8 cellular contexts compared by ENCODE assay signal in genomic region chr19:13880059-13880672, GRCh38. TPM values are rescaled to one million over a fixed set of nuclear protein-coding genes. Genes with fewer than 3 reads are reported as not detected.
DNase-seq lines count a peak whose midpoint lies in the region; ATAC-seq and TF ChIP-seq lines count a peak whose summit lies in the region.

No MANE protein-coding gene starts in this region.

- H3K4me1 ChIP-seq in testis = peaks cover 49% of the 10 kb centered on the region

- WGBS in testis, 2 donors = 12 to 21% methylated on average over 12 to 30 of the region's 30 CpGs

- H3K27me3 Mint-ChIP-seq in HFFc6 (ENCODE audit: insufficient read depth) = no peaks in the 10 kb centered on the region; the same call in none of the 2 replicates

- H3K27ac Mint-ChIP-seq in HFFc6 = peak overlapping the region; percentile 87

- H3K27ac ChIP-seq in testis = peak overlapping the region; percentile 76 to 87

- H3K36me3 Mint-ChIP-seq in HFFc6 (ENCODE audit: low read depth) = no peaks in the 10 kb centered on the region

- H3K4me3 ChIP-seq in NB4 (ENCODE audit: low read depth, low read length) (no peak overlapping the region), testis (no peak overlapping the region)

- DNase-seq in GM04504 (ENCODE audit: low read depth) = peak; percentile 93
- DNase-seq in HFFc6 = peak; percentile 92
- DNase-seq in NB4 (ENCODE audit: low read depth) = peak; percentile 95
- peak; percentile 83 for DNase-seq in SK-N-DZ (ENCODE audit: low spot score)
- peak; percentile 99 for DNase-seq in activated naive CD4-positive, alpha-beta T cell treated with anti-CD3 and anti-CD28 coated beads, Interleukin-2, amount 50 U/mL, for 16 hours
- peak; percentile 93 for DNase-seq in globus pallidus (ENCODE audit: low spot score)
- DNase-seq in omental fat pad (ENCODE audit: low spot score) = peak; percentile 97
- DNase-seq in testis = peak; percentile 98

- no peaks in the 10 kb centered on the region for H3K27me3 ChIP-seq in testis

- peak overlapping the region; percentile 64 for H3K4me3 Mint-ChIP-seq in HFFc6

- H3K36me3 ChIP-seq in testis (ENCODE audit: low read depth, missing control alignments) = no peaks in the 10 kb centered on the region

- TF ChIP-seq CTCF in HFFc6 (IDR thresholded peaks at IDR 0.05) = peak; percentile 100
- peak; percentile 94 for TF ChIP-seq CTCF in NB4 (IDR thresholded peaks at IDR 0.05; ENCODE audit: low read depth, low read length)
- peak in 2 of 3 donors; percentile 98 for TF ChIP-seq CTCF in omental fat pad (IDR thresholded peaks at IDR 0.05)
- peak; percentile 95 to 99 (median 99) for TF ChIP-seq CTCF in testis (IDR thresholded peaks at IDR 0.05)

- intact Hi-C loops in testis (cut with DNase I; ENCODE audit: low total_unique reads) = loop anchor here (10.0 kb wide), 1 partner anchor 195 kb away; the partner anchor contains the start of gene MISP3

- peak; percentile 97 for ATAC-seq in omental fat pad (ENCODE audit: low FRiP score)

- no peak for TF ChIP-seq POLR2A in NB4 (IDR thresholded peaks at IDR 0.05; ENCODE audit: extremely low read depth, insufficient read length)
- TF ChIP-seq POLR2A in testis (IDR thresholded peaks at IDR 0.05) = no peak

- H3K9me3 Mint-ChIP-seq in HFFc6 = no peaks in the 10 kb centered on the region

- no peaks in the 10 kb centered on the region for H3K9me3 ChIP-seq in testis

- peaks cover 20% of the 10 kb centered on the region for H3K4me1 Mint-ChIP-seq in HFFc6 (ENCODE audit: low read depth)

RNA-seq across cellular contexts. Expression of gene NANOS3, which starts 3.2 kb away (rescaled TPM):
- 1 to 10 TPM in 5 of 6 experiments, under 1 TPM in 1; 0.91 to 1.7 (median 1.4) TPM for total RNA-seq in HFFc6 (2021; fragmentation: NEBNext Ultra II Directional; extraction: Animal tissue kit (Norgen Biotek cat#: 25700))
- 0.72 and 0.95 TPM in 2 replicates for polyA plus RNA-seq in SK-N-DZ (2014; cell fraction: cytosol; rRNA removed)
- 14.5 and 24.4 TPM in 2 replicates for polyA plus RNA-seq in SK-N-DZ (2014; cell fraction: nucleus; rRNA removed)
- not detected for total RNA-seq in omental fat pad
- 10 to 100 TPM; 14.5 to 18.6 TPM for total RNA-seq in testis
- polyA plus RNA-seq in testis (ENCODE audit: insufficient read depth, low read depth, low replicate concordance) = 9.3 TPM

RNA-seq across cellular contexts. Expression of gene BRME1, which starts 25.8 kb away (rescaled TPM):
- total RNA-seq in HFFc6 (2021; fragmentation: NEBNext Ultra II Directional; extraction: Animal tissue kit (Norgen Biotek cat#: 25700)) = under 1 TPM; 0.37 to 0.67 (median 0.55) TPM
- polyA plus RNA-seq in SK-N-DZ (2014; cell fraction: cytosol; rRNA removed) = 5.6 and 10.4 TPM in 2 replicates
- 16.4 and 31.3 TPM in 2 replicates for polyA plus RNA-seq in SK-N-DZ (2014; cell fraction: nucleus; rRNA removed)
- under 1 TPM in 2 of 4 donors, not detected in 2; 0.46 to 0.95 TPM for total RNA-seq in omental fat pad
- 10 to 100 TPM; 26.3 to 48.9 TPM for total RNA-seq in testis
- 17.8 TPM for polyA plus RNA-seq in testis (ENCODE audit: insufficient read depth, low read depth, low replicate concordance)

RNA-seq across cellular contexts. Expression of gene CC2D1A, which starts 25.8 kb away (rescaled TPM):
- 10 to 100 TPM; 22.9 to 28.3 (median 25.5) TPM for total RNA-seq in HFFc6 (2021; fragmentation: NEBNext Ultra II Directional; extraction: Animal tissue kit (Norgen Biotek cat#: 25700))
- 17.1 and 19.8 TPM in 2 replicates for polyA plus RNA-seq in SK-N-DZ (2014; cell fraction: cytosol; rRNA removed)
- 56.8 and 60.6 TPM in 2 replicates for polyA plus RNA-seq in SK-N-DZ (2014; cell fraction: nucleus; rRNA removed)
- total RNA-seq in omental fat pad = 10 to 100 TPM; 12.3 to 24.9 (median 15.6) TPM
- 10 to 100 TPM; 56.6 to 62.7 TPM for total RNA-seq in testis
- 31.0 TPM for polyA plus RNA-seq in testis (ENCODE audit: insufficient read depth, low read depth, low replicate concordance)

RNA-seq across cellular contexts. Expression of gene PODNL1, which starts 58.1 kb away (rescaled TPM):
- 10 to 100 TPM; 10.1 to 13.7 (median 12.2) TPM for total RNA-seq in HFFc6 (2021; fragmentation: NEBNext Ultra II Directional; extraction: Animal tissue kit (Norgen Biotek cat#: 25700))
- not detected in 2 replicates for polyA plus RNA-seq in SK-N-DZ (2014; cell fraction: cytosol; rRNA removed)
- polyA plus RNA-seq in SK-N-DZ (2014; cell fraction: nucleus; rRNA removed) = not detected in 2 replicates
- total RNA-seq in omental fat pad = not detected
- total RNA-seq in testis = 10 to 100 TPM; 12.6 to 14.6 TPM
- 5.8 TPM for polyA plus RNA-seq in testis (ENCODE audit: insufficient read depth, low read depth, low replicate concordance)

Comparison
In these comparisons a context has a peak if more than half of its experiments do, and no peak if none do; other contexts are left out.
1. RNA of gene NANOS3, which starts 3.2 kb away (total RNA-seq): 14.5 to 18.6 TPM in testis; 0.91 to 1.7 TPM in HFFc6 and not detected in omental fat pad; every median in the first group is over 4 times any median in the second.
2. RNA of gene BRME1, which starts 25.8 kb away (total RNA-seq): 26.3 to 48.9 TPM in testis; 0.37 to 0.67 TPM in HFFc6 and 0.46 to 0.95 TPM in omental fat pad; every median in the first group is over 10 times any median in the second.
3. Peak in every context shown above with its lines, with median percentiles within 50 percentile points of each other: DNase-seq and CTCF ChIP-seq.